In genomic region chr6:3259491-3259958, GRCh38 we compare ENCODE assay signal across 8 cellular contexts. TPM values are rescaled to one million over a fixed set of nuclear protein-coding genes. Genes with fewer than 3 reads are reported as not detected.
DNase-seq lines count a peak whose midpoint lies in the region; ATAC-seq and TF ChIP-seq lines count a peak whose summit lies in the region.

No MANE protein-coding gene starts in this region.

- no peak for TF ChIP-seq RAD21 in Ishikawa (IDR thresholded peaks at IDR 0.05; ENCODE audit: low read depth)

- peaks cover 33% of the 10 kb centered on the region for H3K4me1 ChIP-seq in lower lobe of right lung

- ATAC-seq in GM21786 (IDR thresholded peaks at IDR 0.05; ENCODE audit: unreplicated experiment): peak; percentile 39
- peak; percentile 26 to 40 for ATAC-seq in lower lobe of right lung
- ATAC-seq in stimulated activated naive CD8-positive, alpha-beta T cell treated with anti-CD3 and anti-CD28 coated beads, Interleukin-15, Interleukin-2, amounts not matched to agents 100 U/mL and 50 U/mL, for 24 hours: peak; percentile 12

- intact Hi-C loops in lower lobe of right lung (cut with DNase I): loop anchor here (10.0 kb wide), 1 partner anchor 135 kb away; no protein-coding TSS in a partner anchor

- peak overlapping the region; percentile 64 to 86 for H3K27ac ChIP-seq in coronary artery
- H3K27ac ChIP-seq in lower lobe of right lung: peak overlapping the region; percentile 85

- TF ChIP-seq EP300 in Ishikawa (IDR thresholded peaks at IDR 0.05; ENCODE audit: borderline replicate concordance): no peak

- DNase-seq in NCI-H524 (lab: John Stamatoyannopoulos, UW): peak; percentile 31 to 41
- no peak for DNase-seq in NCI-H524 treated with DMSO at 0.1 percent for 48 hours (lab: John Stamatoyannopoulos, UW)
- peak; percentile 22 for DNase-seq in SW480 (ENCODE audit: low spot score)
- no peak for DNase-seq in coronary artery (ENCODE audit: low spot score)
- no peak for DNase-seq in lower lobe of right lung
- DNase-seq in stimulated activated naive CD8-positive, alpha-beta T cell treated with anti-CD3 and anti-CD28 coated beads, Interleukin-15, Interleukin-2, amounts not matched to agents 100 U/mL and 50 U/mL, for 24 hours: peak; percentile 39

- peaks cover 11% of the 10 kb centered on the region for H3K36me3 ChIP-seq in lower lobe of right lung

- H3K4me3 ChIP-seq in coronary artery (peak overlapping the region; percentile 99), lower lobe of right lung (peak overlapping the region; percentile 97)

- no peaks in the 10 kb centered on the region for H3K9me3 ChIP-seq in lower lobe of right lung

- no peaks in the 10 kb centered on the region for H3K27me3 ChIP-seq in lower lobe of right lung (ENCODE audit: low read depth)

- TF ChIP-seq CTCF in coronary artery (IDR thresholded peaks at IDR 0.05) (no peak), lower lobe of right lung (IDR thresholded peaks at IDR 0.05) (no peak)

TF ChIP-seq in Ishikawa, 13 proteins besides CTCF, POLR2A, EP300 and RAD21:
- TF ChIP-seq, protein P1, sequence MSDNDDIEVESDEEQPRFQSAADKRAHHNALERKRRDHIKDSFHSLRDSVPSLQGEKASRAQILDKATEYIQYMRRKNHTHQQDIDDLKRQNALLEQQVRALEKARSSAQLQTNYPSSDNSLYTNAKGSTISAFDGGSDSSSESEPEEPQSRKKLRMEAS (IDR thresholded peaks at IDR 0.05): peak; percentile 88
- no peak for TF ChIP-seq TCF12 (IDR thresholded peaks at IDR 0.05; ENCODE audit: low read depth)

RNA-seq across cellular contexts. Expression of gene PSMG4, which starts 0.8 kb away (rescaled TPM):
- total RNA-seq in lower lobe of right lung: 19.1 TPM

RNA-seq across cellular contexts. Expression of gene TUBB2B, which starts 32.1 kb away (rescaled TPM):
- 0.59 TPM for total RNA-seq in lower lobe of right lung

Comparison
In these comparisons a context has a peak if more than half of its experiments do, and no peak if none do; other contexts are left out.
1. DNase-seq: peak in NCI-H524 (2 of 2), SW480 (single experiment) and stimulated activated naive CD8-positive, alpha-beta T cell treated with anti-CD3 and anti-CD28 coated beads, Interleukin-15, Interleukin-2, amounts not matched to agents 100 U/mL and 50 U/mL, for 24 hours (single experiment); none in NCI-H524 treated with DMSO at 0.1 percent for 48 hours (single experiment), coronary artery (single experiment) and lower lobe of right lung (single experiment).
2. Peak in every context shown above with its lines, with median percentiles within 50 percentile points of each other: ATAC-seq.